In the genomic region with DNA sequence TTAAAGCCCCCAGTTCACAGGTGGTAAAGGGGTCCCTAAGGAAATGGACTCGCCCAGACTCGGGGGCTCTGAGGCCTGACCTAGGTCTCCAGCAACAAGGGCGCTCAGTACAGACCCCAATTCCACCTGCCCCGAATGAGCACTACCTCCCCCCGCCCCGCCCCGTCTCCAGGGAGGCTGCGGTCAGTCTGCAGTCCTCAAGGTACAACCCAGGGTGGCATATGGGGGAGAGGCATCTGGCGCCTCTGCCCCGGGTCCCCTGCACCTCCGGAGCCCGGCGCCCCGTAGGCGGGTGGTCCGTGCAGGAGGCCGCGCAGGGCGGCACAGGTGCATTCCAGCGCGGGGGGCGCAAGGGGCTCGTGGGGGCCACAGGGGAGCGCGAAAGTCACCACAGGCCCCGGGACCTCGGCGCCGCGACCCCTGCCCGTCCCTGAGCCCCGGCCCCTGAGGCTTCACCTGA, we compare ENCODE assay signal across 1 cellular context.
TF ChIP-seq lines count a peak whose summit lies in the region.

No MANE protein-coding gene starts in this region.

TF ChIP-seq in endothelial cell of umbilical vein, 7 proteins besides CTCF, POLR2A, EP300 and RAD21 (continued from another document):
- TF ChIP-seq JUN (IDR thresholded peaks at IDR 0.05; ENCODE audit: borderline replicate concordance, insufficient read depth, insufficient read length, low read depth) (no peak), MYC (IDR thresholded peaks at IDR 0.05; ENCODE audit: low read depth, low read length) (no peak), GATA2 (IDR thresholded peaks at IDR 0.05; ENCODE audit: insufficient read depth, insufficient read length, low read depth, low read length) (no peak)
